ENCODE assay signal across 18 cellular contexts in the genomic region with DNA sequence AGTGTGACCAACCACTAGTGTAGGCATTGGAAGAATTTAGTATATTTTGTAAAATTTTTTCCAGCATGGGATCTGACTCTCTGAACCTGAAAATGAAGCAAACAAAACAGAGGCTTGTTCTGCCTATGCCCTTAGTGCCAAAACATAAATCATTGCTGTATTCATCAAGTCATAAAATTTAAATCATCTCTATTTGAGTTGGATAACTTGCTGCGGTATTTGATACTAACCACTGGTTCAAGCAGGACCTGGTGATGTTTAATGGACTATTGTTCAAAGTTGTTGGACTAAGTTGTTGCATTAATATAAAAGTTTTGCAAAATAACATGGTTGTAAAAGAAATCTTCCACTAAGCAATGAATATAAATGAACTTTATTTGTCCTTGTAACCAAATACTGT.
"Had no signal": no experiment of that assay in that cellular context is flagged by ENCODE, and none has a peak within 500 bp of the region (broad histone marks: within the 10 kb centered on the region; RNA-seq: fewer than 3 reads in every experiment).

No MANE protein-coding gene starts in this region.

- H3K9me3 Mint-ChIP-seq: activated T-cell treated with anti-CD3 and anti-CD28 coated beads, Interleukin-2, amount 50 U/mL, for 72 hours; stimulated activated effector memory CD8-positive, alpha-beta T cell treated with anti-CD3 and anti-CD28 coated beads, Interleukin-12 subunit alpha, Interleukin-12 subunit beta, amount 100 ng/mL, for 72 hours had no signal

- H3K36me3 Mint-ChIP-seq: stimulated activated effector memory CD8-positive, alpha-beta T cell treated with anti-CD3 and anti-CD28 coated beads, Interleukin-12 subunit alpha, Interleukin-12 subunit beta, amount 100 ng/mL, for 72 hours had no signal

- ATAC-seq: activated T-cell treated with anti-CD3 and anti-CD28 coated beads, Interleukin-2, amount 50 U/mL, for 72 hours; esophagus mucosa; gastroesophageal sphincter; heart left ventricle; left ventricle myocardium superior; right cardiac atrium; stimulated activated effector memory CD8-positive, alpha-beta T cell treated with anti-CD3 and anti-CD28 coated beads, Interleukin-12 subunit alpha, Interleukin-12 subunit beta, amount 100 ng/mL, for 72 hours; upper lobe of right lung had no signal

- H3K4me3 Mint-ChIP-seq: activated T-cell treated with anti-CD3 and anti-CD28 coated beads, Interleukin-2, amount 50 U/mL, for 72 hours; naive B cell; stimulated activated effector memory CD8-positive, alpha-beta T cell treated with anti-CD3 and anti-CD28 coated beads, Interleukin-12 subunit alpha, Interleukin-12 subunit beta, amount 100 ng/mL, for 72 hours had no signal

- H3K27me3 Mint-ChIP-seq: naive B cell had no signal

- DNase-seq: activated CD4-positive, alpha-beta T cell treated with anti-CD3 and anti-CD28 coated beads for 1 hour; activated CD8-positive, alpha-beta memory T cell treated with anti-CD3 and anti-CD28 coated beads for 24 hours; activated CD8-positive, alpha-beta memory T cell treated with anti-CD3 and anti-CD28 coated beads, Interleukin-2, amount 50 U/mL, for 48 hours; activated effector memory CD4-positive, alpha-beta T cell treated with anti-CD3 and anti-CD28 coated beads, Interleukin-2, amount 50 U/mL, for 16 hours; activated naive CD4-positive, alpha-beta T cell treated with anti-CD3 and anti-CD28 coated beads, Interleukin-2, amount 50 U/mL, for 16 hours; activated T-cell treated with anti-CD3 and anti-CD28 coated beads, Interleukin-2, amount 50 U/mL, for 72 hours; cortex of kidney; heart left ventricle; kidney glomerular epithelial cell; left ventricle myocardium superior; naive B cell; right cardiac atrium; stimulated activated CD4-positive, alpha-beta T cell treated with anti-CD3 and anti-CD28 coated beads, Interleukin-4, amount 100 ng/mL, for 24 hours; T-helper 2 cell; upper lobe of right lung had no signal
